In the genomic region with DNA sequence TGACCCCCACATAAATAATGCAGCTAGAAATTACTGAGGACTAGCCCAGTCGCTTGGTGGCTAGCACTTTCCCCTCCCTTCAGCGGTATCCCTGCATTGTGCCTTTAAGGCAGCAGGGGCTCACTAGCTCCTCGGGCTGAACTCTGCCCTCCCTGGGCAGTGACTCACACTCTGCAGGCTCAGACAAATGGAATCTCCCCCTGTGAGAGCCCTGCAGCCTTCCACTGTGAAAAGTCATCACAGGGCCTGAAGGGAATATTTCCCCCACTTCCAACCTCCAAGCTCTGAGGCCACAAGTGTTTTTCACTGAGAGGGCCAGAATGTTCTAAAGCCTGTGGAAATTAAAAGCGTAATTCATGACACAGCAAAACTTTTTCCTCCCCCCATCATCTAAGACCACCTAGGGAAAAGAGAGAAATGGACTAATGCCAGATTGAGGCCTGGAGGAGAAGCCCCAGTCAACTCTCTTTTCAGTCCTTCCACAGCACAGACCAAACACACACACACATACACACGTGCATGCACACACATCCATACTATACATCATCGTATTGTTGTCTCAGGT, we compare ENCODE assay signal across 1 cellular context.
TF ChIP-seq lines count a peak whose summit lies in the region.

No MANE protein-coding gene starts in this region.

TF ChIP-seq in HepG2, 621 proteins besides CTCF, POLR2A, EP300 and RAD21 (continued from another document and continues in another):
- TF ChIP-seq, protein P1, sequence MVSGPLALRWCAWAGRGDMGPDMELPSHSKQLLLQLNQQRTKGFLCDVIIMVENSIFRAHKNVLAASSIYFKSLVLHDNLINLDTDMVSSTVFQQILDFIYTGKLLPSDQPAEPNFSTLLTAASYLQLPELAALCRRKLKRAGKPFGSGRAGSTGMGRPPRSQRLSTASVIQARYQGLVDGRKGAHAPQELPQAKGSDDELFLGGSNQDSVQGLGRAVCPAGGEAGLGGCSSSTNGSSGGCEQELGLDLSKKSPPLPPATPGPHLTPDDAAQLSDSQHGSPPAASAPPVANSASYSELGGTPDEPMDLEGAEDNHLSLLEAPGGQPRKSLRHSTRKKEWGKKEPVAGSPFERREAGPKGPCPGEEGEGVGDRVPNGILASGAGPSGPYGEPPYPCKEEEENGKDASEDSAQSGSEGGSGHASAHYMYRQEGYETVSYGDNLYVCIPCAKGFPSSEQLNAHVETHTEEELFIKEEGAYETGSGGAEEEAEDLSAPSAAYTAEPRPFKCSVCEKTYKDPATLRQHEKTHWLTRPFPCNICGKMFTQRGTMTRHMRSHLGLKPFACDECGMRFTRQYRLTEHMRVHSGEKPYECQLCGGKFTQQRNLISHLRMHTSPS (CRISPR knock-in tag; IDR thresholded peaks at IDR 0.05; ENCODE audit: low read depth): no peak
- TF ChIP-seq MEF2D (CRISPR knock-in tag; IDR thresholded peaks at IDR 0.05): no peak
- no peak for TF ChIP-seq HOXA5 (CRISPR knock-in tag; IDR thresholded peaks at IDR 0.05)
- TF ChIP-seq SOX13 (IDR thresholded peaks at IDR 0.05): no peak
- peak in 1 of 2 experiments; percentile 16; a peak in 1 of 4 replicates for TF ChIP-seq SOX13 (CRISPR knock-in tag; conservative IDR thresholded peaks at IDR 0.05 in 1 of 2, IDR thresholded peaks at IDR 0.05 in 1 of 2)
- TF ChIP-seq CEBPG (CRISPR knock-in tag; IDR thresholded peaks at IDR 0.05): no peak
- TF ChIP-seq SOX5 (CRISPR knock-in tag; IDR thresholded peaks at IDR 0.05; ENCODE audit: borderline replicate concordance): peak; percentile 28; the same call in 1 of the 2 replicates
- TF ChIP-seq TIGD3 (CRISPR knock-in tag; IDR thresholded peaks at IDR 0.05; ENCODE audit: borderline replicate concordance): no peak
- no peak for TF ChIP-seq ATM (IDR thresholded peaks at IDR 0.05; ENCODE audit: borderline replicate concordance)
- TF ChIP-seq ZC3H13 (CRISPR knock-in tag; IDR thresholded peaks at IDR 0.05): no peak
- no peak for TF ChIP-seq KMT2B (CRISPR knock-in tag; IDR thresholded peaks at IDR 0.05)
- no peak for TF ChIP-seq ZNF713 (CRISPR knock-in tag; IDR thresholded peaks at IDR 0.05)
- no peak for TF ChIP-seq ZNF33A (CRISPR knock-in tag; IDR thresholded peaks at IDR 0.05; ENCODE audit: borderline replicate concordance)
- no peak for TF ChIP-seq FOXA3 (CRISPR knock-in tag; IDR thresholded peaks at IDR 0.05)
- TF ChIP-seq, protein P2, sequence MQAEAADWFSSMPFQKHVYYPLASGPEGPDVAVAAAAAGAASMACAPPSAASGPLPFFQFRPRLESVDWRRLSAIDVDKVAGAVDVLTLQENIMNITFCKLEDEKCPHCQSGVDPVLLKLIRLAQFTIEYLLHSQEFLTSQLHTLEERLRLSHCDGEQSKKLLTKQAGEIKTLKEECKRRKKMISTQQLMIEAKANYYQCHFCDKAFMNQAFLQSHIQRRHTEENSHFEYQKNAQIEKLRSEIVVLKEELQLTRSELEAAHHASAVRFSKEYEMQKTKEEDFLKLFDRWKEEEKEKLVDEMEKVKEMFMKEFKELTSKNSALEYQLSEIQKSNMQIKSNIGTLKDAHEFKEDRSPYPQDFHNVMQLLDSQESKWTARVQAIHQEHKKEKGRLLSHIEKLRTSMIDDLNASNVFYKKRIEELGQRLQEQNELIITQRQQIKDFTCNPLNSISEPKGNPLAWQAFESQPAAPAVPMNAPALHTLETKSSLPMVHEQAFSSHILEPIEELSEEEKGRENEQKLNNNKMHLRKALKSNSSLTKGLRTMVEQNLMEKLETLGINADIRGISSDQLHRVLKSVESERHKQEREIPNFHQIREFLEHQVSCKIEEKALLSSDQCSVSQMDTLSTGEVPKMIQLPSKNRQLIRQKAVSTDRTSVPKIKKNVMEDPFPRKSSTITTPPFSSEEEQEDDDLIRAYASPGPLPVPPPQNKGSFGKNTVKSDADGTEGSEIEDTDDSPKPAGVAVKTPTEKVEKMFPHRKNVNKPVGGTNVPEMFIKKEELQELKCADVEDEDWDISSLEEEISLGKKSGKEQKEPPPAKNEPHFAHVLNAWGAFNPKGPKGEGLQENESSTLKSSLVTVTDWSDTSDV (CRISPR knock-in tag; IDR thresholded peaks at IDR 0.05): no peak
- TF ChIP-seq ZNF318 (CRISPR knock-in tag; IDR thresholded peaks at IDR 0.05): no peak
- TF ChIP-seq ZNF788 (CRISPR knock-in tag; IDR thresholded peaks at IDR 0.05; ENCODE audit: borderline replicate concordance): no peak
- no peak for TF ChIP-seq CREB1 (IDR thresholded peaks at IDR 0.05)
- TF ChIP-seq CREB1 (CRISPR knock-in tag; IDR thresholded peaks at IDR 0.05): no peak
- no peak for TF ChIP-seq POLR2AphosphoS5 (IDR thresholded peaks at IDR 0.05; ENCODE audit: low read depth, low read length)
- no peak for TF ChIP-seq UBTF (CRISPR knock-in tag; IDR thresholded peaks at IDR 0.05)
- no peak for TF ChIP-seq SIN3B (IDR thresholded peaks at IDR 0.05; ENCODE audit: low read length)
- no peak for TF ChIP-seq ZSCAN20 (CRISPR knock-in tag; IDR thresholded peaks at IDR 0.05; ENCODE audit: borderline replicate concordance)
- no peak for TF ChIP-seq ZNF124 (CRISPR knock-in tag; IDR thresholded peaks at IDR 0.05)
- TF ChIP-seq ZNF607 (CRISPR knock-in tag; IDR thresholded peaks at IDR 0.05; ENCODE audit: borderline replicate concordance): no peak
- no peak for TF ChIP-seq GMEB1 (CRISPR knock-in tag; IDR thresholded peaks at IDR 0.05; ENCODE audit: borderline replicate concordance)
- TF ChIP-seq, protein P3, sequence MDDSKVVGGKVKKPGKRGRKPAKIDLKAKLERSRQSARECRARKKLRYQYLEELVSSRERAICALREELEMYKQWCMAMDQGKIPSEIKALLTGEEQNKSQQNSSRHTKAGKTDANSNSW (CRISPR knock-in tag; IDR thresholded peaks at IDR 0.05; ENCODE audit: borderline replicate concordance): no peak
- no peak for TF ChIP-seq FOXJ3 (CRISPR knock-in tag; IDR thresholded peaks at IDR 0.05; ENCODE audit: borderline replicate concordance)
- no peak for TF ChIP-seq NFIB (CRISPR knock-in tag; IDR thresholded peaks at IDR 0.05; ENCODE audit: borderline replicate concordance)
- TF ChIP-seq ZNF446 (CRISPR knock-in tag; IDR thresholded peaks at IDR 0.05): no peak
- TF ChIP-seq E2F1 (CRISPR knock-in tag; IDR thresholded peaks at IDR 0.05): no peak
- no peak for TF ChIP-seq ZBTB3 (CRISPR knock-in tag; IDR thresholded peaks at IDR 0.05; ENCODE audit: borderline replicate concordance, low read depth)
- TF ChIP-seq FLYWCH1 (CRISPR knock-in tag; IDR thresholded peaks at IDR 0.05): no peak
- TF ChIP-seq ZNF883 (CRISPR knock-in tag; IDR thresholded peaks at IDR 0.05; ENCODE audit: not compliant biosample characterization): no peak
- TF ChIP-seq SNRNP70 (IDR thresholded peaks at IDR 0.05; ENCODE audit: low read depth, low read length): no peak
- TF ChIP-seq ZNF350 (CRISPR knock-in tag; IDR thresholded peaks at IDR 0.05; ENCODE audit: borderline replicate concordance, low read depth): no peak; the same call in 1 of the 2 replicates
- no peak for TF ChIP-seq ZZZ3 (CRISPR knock-in tag; IDR thresholded peaks at IDR 0.05; ENCODE audit: borderline replicate concordance)
- TF ChIP-seq ZNF766 (CRISPR knock-in tag; IDR thresholded peaks at IDR 0.05; ENCODE audit: borderline replicate concordance): no peak
- TF ChIP-seq ZBTB20 (CRISPR knock-in tag; IDR thresholded peaks at IDR 0.05; ENCODE audit: borderline replicate concordance, low read depth): no peak
- no peak for TF ChIP-seq MBD4 (IDR thresholded peaks at IDR 0.05; ENCODE audit: borderline replicate concordance, low read length)
- TF ChIP-seq CBX5 (CRISPR knock-in tag; IDR thresholded peaks at IDR 0.05; ENCODE audit: borderline replicate concordance): no peak
- no peak for TF ChIP-seq ZBTB38 (CRISPR knock-in tag; IDR thresholded peaks at IDR 0.05)
